ENCODE assay signal across 24 cellular contexts in the genomic region with DNA sequence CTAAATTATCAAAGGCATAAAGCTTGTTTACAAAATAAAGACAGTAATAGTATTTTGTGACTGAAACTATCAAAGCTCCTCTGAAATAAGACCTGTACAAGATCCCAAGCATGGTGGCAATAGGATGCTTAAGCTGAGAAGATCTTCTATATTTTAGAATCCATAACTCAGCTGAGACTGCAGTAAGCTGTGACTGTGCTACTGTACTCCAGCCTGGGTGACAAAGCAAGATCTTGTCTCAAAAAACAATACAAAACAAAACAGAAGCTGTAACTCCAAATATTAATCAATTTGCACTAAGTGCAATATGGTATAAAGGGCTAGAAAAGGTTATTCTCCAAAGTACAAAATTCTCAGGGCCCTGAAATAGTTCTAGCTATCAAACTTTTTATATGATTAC.
"Had no signal": no experiment of that assay in that cellular context is flagged by ENCODE, and none has a peak within 500 bp of the region (broad histone marks: within the 10 kb centered on the region; RNA-seq: fewer than 3 reads in every experiment).

No MANE protein-coding gene starts in this region.

- H3K27ac ChIP-seq: neural progenitor cell, thyroid gland had no signal

- H3K36me3 ChIP-seq: neural progenitor cell had no signal

- FAIRE-seq: small intestine had no signal

- H3K4me2 ChIP-seq: neural progenitor cell had no signal

- H3K4me3 ChIP-seq: dorsolateral prefrontal cortex, heart right ventricle, neural progenitor cell, psoas muscle, suprapubic skin, thyroid gland had no signal

- ATAC-seq: left colon; psoas muscle; stimulated activated naive CD8-positive, alpha-beta T cell treated with anti-CD3 and anti-CD28 coated beads, Interleukin-15, amount 100 ng/mL, for 72 hours had no signal

- H3K9me3 ChIP-seq: heart right ventricle, psoas muscle, suprapubic skin, thyroid gland had no signal

- H2AFZ ChIP-seq: neural progenitor cell had no signal

- H3K9ac ChIP-seq: neural progenitor cell had no signal

- DNase-seq: cerebellar nuclear complex; dorsolateral prefrontal cortex; effector CD4-positive, alpha-beta T cell; foreskin fibroblast; glutamatergic neuron; heart right ventricle; hippocampal formation; immature natural killer cell; islet precursor cell; kidney glomerular epithelial cell; left colon; mesenchymal stem cell; naive thymus-derived CD4-positive, alpha-beta T cell; nucleus accumbens; psoas muscle; right cardiac atrium; small intestine; stimulated activated CD4-positive, alpha-beta T cell treated with anti-CD3 and anti-CD28 coated beads, Interleukin-15, amount 100 ng/mL, for 24 hours; stimulated activated CD4-positive, alpha-beta T cell treated with anti-CD3 and anti-CD28 coated beads, Interleukin-2, amount 100 ng/mL, for 48 hours; stimulated activated naive CD4-positive, alpha-beta T cell; stimulated activated naive CD8-positive, alpha-beta T cell treated with anti-CD3 and anti-CD28 coated beads, Interleukin-15, amount 100 ng/mL, for 72 hours; thyroid gland had no signal

- H3K4me1 ChIP-seq: neural progenitor cell, thyroid gland had no signal

- H3K27me3 ChIP-seq: dorsolateral prefrontal cortex, heart right ventricle, neural progenitor cell, suprapubic skin, thyroid gland had no signal
